In the genomic region with DNA sequence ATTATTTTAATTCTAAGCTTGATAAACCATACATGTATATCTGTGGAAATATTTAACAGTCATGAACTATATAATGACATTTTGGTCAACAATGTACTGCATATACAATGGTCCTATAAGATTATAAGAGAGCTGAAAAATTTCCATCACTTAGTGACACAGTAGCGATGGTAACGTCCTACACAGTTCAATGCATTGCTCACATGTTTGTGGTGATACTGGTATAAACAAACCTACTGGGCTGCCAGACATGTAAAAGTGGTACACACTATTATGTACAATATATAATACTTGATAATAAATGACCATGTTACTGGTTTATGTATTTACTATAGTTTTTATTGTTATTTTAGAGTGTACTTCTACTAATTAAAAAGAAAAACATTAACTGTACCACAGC, we compare ENCODE assay signal across 2 cellular contexts.
TF ChIP-seq lines count a peak whose summit lies in the region.

No MANE protein-coding gene starts in this region.

TF ChIP-seq in IMR-90, 13 proteins besides CTCF, POLR2A, EP300 and RAD21:
- TF ChIP-seq MXI1 (IDR thresholded peaks at IDR 0.05; ENCODE audit: borderline replicate concordance, low read depth, low read length) (no peak), NFE2L2 (IDR thresholded peaks at IDR 0.05; ENCODE audit: low read depth, low read length) (no peak), RCOR1 (IDR thresholded peaks at IDR 0.05; ENCODE audit: insufficient replicate concordance, low read length) (no peak), MAFK (IDR thresholded peaks at IDR 0.05; ENCODE audit: low read depth, low read length) (no peak), CHD1 (IDR thresholded peaks at IDR 0.05; ENCODE audit: low read depth, low read length) (no peak), FOS (IDR thresholded peaks at IDR 0.05; ENCODE audit: low read depth, low read length) (no peak), SMC3 (IDR thresholded peaks at IDR 0.05; ENCODE audit: low read depth, low read length) (no peak), RFX5 (IDR thresholded peaks at IDR 0.05; ENCODE audit: low read depth, low read length) (no peak), CEBPB (IDR thresholded peaks at IDR 0.05; ENCODE audit: low read depth, low read length) (no peak), BHLHE40 (IDR thresholded peaks at IDR 0.05; ENCODE audit: low read depth, low read length) (no peak), ELK1 (IDR thresholded peaks at IDR 0.05; ENCODE audit: borderline replicate concordance, low read depth, low read length) (no peak), MAZ (IDR thresholded peaks at IDR 0.05; ENCODE audit: borderline replicate concordance, low read depth, low read length) (no peak)
- TF ChIP-seq, protein P1, sequence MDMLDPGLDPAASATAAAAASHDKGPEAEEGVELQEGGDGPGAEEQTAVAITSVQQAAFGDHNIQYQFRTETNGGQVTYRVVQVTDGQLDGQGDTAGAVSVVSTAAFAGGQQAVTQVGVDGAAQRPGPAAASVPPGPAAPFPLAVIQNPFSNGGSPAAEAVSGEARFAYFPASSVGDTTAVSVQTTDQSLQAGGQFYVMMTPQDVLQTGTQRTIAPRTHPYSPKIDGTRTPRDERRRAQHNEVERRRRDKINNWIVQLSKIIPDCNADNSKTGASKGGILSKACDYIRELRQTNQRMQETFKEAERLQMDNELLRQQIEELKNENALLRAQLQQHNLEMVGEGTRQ (IDR thresholded peaks at IDR 0.05; ENCODE audit: low read depth, low read length) = no peak

TF ChIP-seq in GM23338, 12 proteins besides CTCF, POLR2A, EP300 and RAD21:
- TF ChIP-seq ZNF114 (CRISPR knock-in tag; IDR thresholded peaks at IDR 0.05) (no peak), STAT1 (IDR thresholded peaks at IDR 0.05; ENCODE audit: unreplicated experiment) (no peak), ETS1 (IDR thresholded peaks at IDR 0.05) (no peak), EZH2 (IDR thresholded peaks at IDR 0.05; ENCODE audit: low read depth, unreplicated experiment) (no peak), POLR2AphosphoS5 (IDR thresholded peaks at IDR 0.05; ENCODE audit: low read depth) (no peak), ZNF462 (CRISPR knock-in tag; IDR thresholded peaks at IDR 0.05) (no peak), JUNB (IDR thresholded peaks at IDR 0.05; ENCODE audit: unreplicated experiment) (no peak), REST (IDR thresholded peaks at IDR 0.05; ENCODE audit: unreplicated experiment) (no peak), ZNF331 (CRISPR knock-in tag; IDR thresholded peaks at IDR 0.05; ENCODE audit: low read depth) (no peak)
